In the genomic region with DNA sequence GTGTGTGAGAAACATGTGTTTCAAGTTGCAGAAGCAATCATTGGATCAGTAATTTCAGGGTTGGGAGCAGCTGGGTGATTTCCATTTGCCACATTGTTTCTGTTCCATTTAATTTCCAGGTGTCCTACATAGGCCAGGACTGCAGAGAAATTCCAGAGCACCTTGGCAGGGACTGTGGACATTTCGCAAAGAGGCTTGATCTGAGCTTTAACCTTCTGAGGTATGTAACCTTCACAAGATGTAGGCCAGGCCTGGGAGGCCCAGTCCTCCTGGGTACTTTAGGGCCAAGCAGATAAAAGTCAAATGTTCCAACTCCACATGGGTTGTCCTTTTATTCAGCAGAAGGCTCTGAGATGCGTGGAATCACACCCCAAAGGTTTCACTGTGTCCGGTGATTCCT, we compare ENCODE assay signal across 23 cellular contexts. TPM values are rescaled to one million over a fixed set of nuclear protein-coding genes. Genes with fewer than 3 reads are reported as not detected.
"Had no signal": no experiment of that assay in that cellular context is flagged by ENCODE, and none has a peak within 500 bp of the region (broad histone marks: within the 10 kb centered on the region; RNA-seq: fewer than 3 reads in every experiment).

No MANE protein-coding gene starts in this region.

- H3K36me3 Mint-ChIP-seq: memory B cell, natural killer cell had no signal

- H3K9me3 ChIP-seq: neutrophil, transverse colon, vagina had no signal

- FAIRE-seq: frontal cortex, keratinocyte had no signal

- H3K36me3 ChIP-seq: thoracic aorta, transverse colon, vagina had no signal

- H3K27me3 ChIP-seq: left lung, neutrophil, transverse colon, vagina had no signal

- H3K27ac Mint-ChIP-seq: immature natural killer cell; memory B cell; natural killer cell; progenitor cell of endocrine pancreas; stimulated activated memory B cell treated with anti-CD40 and anti-IgM and Interleukin-4, amounts not matched to agents 10 μg/mL and 1 μg/mL and 100 μg/mL, for 72 hours had no signal

- DNase-seq: cerebellar nuclear complex; cortex of kidney; effector CD4-positive, alpha-beta T cell; hypothalamus; immature natural killer cell; left lung; natural killer cell; spleen; stimulated activated CD4-positive, alpha-beta T cell treated with anti-CD3 and anti-CD28 coated beads, Interleukin-4, amount 100 ng/mL, for 4 hours; stimulated activated naive CD8-positive, alpha-beta T cell treated with anti-CD3 and anti-CD28 coated beads, Interleukin-15, Interleukin-2, amounts not matched to agents 100 U/mL and 50 U/mL, for 24 hours; transverse colon had no signal

- H3K4me3 Mint-ChIP-seq: immature natural killer cell; memory B cell; natural killer cell; neural crest cell; stimulated activated memory B cell treated with anti-CD40 and anti-IgM and Interleukin-4, amounts not matched to agents 10 μg/mL and 1 μg/mL and 100 μg/mL, for 72 hours had no signal

- H3K4me1 Mint-ChIP-seq: immature natural killer cell; memory B cell; natural killer cell; stimulated activated memory B cell treated with anti-CD40 and anti-IgM and Interleukin-4, amounts not matched to agents 10 μg/mL and 1 μg/mL and 100 μg/mL, for 72 hours had no signal

- ATAC-seq: left lung; natural killer cell; stimulated activated memory B cell treated with anti-CD40 and anti-IgM and Interleukin-4, amounts not matched to agents 10 μg/mL and 1 μg/mL and 100 μg/mL, for 72 hours; stimulated activated naive CD8-positive, alpha-beta T cell treated with anti-CD3 and anti-CD28 coated beads, Interleukin-15, Interleukin-2, amounts not matched to agents 100 U/mL and 50 U/mL, for 24 hours had no signal

- H3K9ac ChIP-seq: parathyroid adenoma had no signal

- H3K4me3 ChIP-seq: left lung, lung, skin epidermis, spleen, thoracic aorta, transverse colon, vagina had no signal

- H2AFZ ChIP-seq: parathyroid adenoma had no signal

- H3K79me2 ChIP-seq: parathyroid adenoma had no signal

- H3K27ac ChIP-seq: left lung, neutrophil, parathyroid adenoma, skin epidermis, spleen, thoracic aorta, transverse colon, vagina had no signal

- H3K4me1 ChIP-seq: parathyroid adenoma, vagina had no signal

RNA-seq across cellular contexts. Expression of gene LRMDA, which starts 6.9 kb away (rescaled TPM):
- polyA plus RNA-seq: keratinocyte had no signal
